1 cellular context compared by ENCODE assay signal in the genomic region with DNA sequence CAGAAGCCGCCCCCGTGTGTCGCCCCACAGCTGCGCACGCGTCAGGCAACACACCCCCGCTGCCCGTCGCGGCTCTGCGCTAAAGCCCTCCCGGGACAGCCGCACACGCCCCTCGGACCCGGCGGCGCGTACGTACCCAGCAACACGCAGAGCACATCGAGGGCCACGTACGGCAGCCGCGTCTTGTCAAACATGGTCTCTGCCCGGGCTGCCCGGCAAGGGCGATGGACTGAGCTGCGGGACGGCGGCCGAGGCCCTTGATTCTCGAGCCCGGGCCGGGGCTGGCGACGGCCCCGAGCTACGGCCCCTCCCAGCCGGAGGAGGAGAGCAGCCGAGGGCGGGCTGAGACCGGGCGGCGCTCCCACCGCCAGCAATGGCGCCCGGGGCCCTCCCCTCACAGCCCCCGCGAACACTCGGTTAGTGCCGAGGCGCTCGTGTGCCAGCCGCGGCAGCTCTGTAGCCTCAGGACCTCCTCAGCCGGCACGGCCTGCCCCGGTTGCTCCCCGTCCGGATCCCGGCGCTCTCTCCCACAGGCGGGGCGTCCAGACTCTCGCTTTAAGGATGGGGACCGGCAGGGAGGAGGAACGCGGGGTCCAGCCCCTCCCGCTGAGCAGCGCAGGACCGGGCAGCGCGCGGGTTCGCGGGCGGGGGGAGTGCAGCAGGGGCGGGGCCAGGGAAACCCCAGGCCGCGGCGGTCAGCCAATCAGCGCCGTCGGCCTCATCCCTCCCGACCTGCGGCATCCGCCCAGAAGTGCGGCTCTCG.
TF ChIP-seq lines count a peak whose summit lies in the region.

A gene (minus strand): TSS at position 529 of the 763 bp plus-strand sequence. CDS start 335 bp downstream, at position 194.

TF ChIP-seq in HepG2, 621 proteins besides CTCF, POLR2A, EP300 and RAD21 (continued from another document and continues in another):
- TF ChIP-seq, protein P1, sequence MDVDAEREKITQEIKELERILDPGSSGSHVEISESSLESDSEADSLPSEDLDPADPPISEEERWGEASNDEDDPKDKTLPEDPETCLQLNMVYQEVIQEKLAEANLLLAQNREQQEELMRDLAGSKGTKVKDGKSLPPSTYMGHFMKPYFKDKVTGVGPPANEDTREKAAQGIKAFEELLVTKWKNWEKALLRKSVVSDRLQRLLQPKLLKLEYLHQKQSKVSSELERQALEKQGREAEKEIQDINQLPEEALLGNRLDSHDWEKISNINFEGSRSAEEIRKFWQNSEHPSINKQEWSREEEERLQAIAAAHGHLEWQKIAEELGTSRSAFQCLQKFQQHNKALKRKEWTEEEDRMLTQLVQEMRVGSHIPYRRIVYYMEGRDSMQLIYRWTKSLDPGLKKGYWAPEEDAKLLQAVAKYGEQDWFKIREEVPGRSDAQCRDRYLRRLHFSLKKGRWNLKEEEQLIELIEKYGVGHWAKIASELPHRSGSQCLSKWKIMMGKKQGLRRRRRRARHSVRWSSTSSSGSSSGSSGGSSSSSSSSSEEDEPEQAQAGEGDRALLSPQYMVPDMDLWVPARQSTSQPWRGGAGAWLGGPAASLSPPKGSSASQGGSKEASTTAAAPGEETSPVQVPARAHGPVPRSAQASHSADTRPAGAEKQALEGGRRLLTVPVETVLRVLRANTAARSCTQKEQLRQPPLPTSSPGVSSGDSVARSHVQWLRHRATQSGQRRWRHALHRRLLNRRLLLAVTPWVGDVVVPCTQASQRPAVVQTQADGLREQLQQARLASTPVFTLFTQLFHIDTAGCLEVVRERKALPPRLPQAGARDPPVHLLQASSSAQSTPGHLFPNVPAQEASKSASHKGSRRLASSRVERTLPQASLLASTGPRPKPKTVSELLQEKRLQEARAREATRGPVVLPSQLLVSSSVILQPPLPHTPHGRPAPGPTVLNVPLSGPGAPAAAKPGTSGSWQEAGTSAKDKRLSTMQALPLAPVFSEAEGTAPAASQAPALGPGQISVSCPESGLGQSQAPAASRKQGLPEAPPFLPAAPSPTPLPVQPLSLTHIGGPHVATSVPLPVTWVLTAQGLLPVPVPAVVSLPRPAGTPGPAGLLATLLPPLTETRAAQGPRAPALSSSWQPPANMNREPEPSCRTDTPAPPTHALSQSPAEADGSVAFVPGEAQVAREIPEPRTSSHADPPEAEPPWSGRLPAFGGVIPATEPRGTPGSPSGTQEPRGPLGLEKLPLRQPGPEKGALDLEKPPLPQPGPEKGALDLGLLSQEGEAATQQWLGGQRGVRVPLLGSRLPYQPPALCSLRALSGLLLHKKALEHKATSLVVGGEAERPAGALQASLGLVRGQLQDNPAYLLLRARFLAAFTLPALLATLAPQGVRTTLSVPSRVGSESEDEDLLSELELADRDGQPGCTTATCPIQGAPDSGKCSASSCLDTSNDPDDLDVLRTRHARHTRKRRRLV (CRISPR knock-in tag; IDR thresholded peaks at IDR 0.05) = no peak
- TF ChIP-seq ZNF383 (CRISPR knock-in tag; IDR thresholded peaks at IDR 0.05; ENCODE audit: borderline replicate concordance) (peak; percentile 71; the same call in 1 of the 2 replicates), KDM2A (CRISPR knock-in tag; IDR thresholded peaks at IDR 0.05; ENCODE audit: borderline replicate concordance, low read depth) (peak; percentile 85), ZNF839 (CRISPR knock-in tag; IDR thresholded peaks at IDR 0.05; ENCODE audit: borderline replicate concordance) (no peak), ZNF615 (CRISPR knock-in tag; IDR thresholded peaks at IDR 0.05; ENCODE audit: borderline replicate concordance) (0 out of 2 replicates have a peak, but pooled peaks have one; percentile 17), ZNF670 (CRISPR knock-in tag; IDR thresholded peaks at IDR 0.05; ENCODE audit: borderline replicate concordance) (no peak), ZFY (CRISPR knock-in tag; IDR thresholded peaks at IDR 0.05) (peak; percentile 67), POLR2G (IDR thresholded peaks at IDR 0.05; ENCODE audit: low read depth, low read length) (peak; percentile 78), MED8 (CRISPR knock-in tag; IDR thresholded peaks at IDR 0.05; ENCODE audit: insufficient replicate concordance) (peak; percentile 66), ONECUT2 (CRISPR knock-in tag; IDR thresholded peaks at IDR 0.05) (no peak), NRL (CRISPR knock-in tag; IDR thresholded peaks at IDR 0.05; ENCODE audit: borderline replicate concordance) (peak; percentile 50; the same call in 1 of the 2 replicates), SAFB2 (CRISPR knock-in tag; IDR thresholded peaks at IDR 0.05; ENCODE audit: borderline replicate concordance, low read depth) (peak; percentile 81; the same call in 1 of the 2 replicates), ZNF501 (CRISPR knock-in tag; IDR thresholded peaks at IDR 0.05) (peak; percentile 74), TAF1 (CRISPR knock-in tag; IDR thresholded peaks at IDR 0.05) (peak; percentile 80), TOE1 (CRISPR knock-in tag; IDR thresholded peaks at IDR 0.05) (no peak), PHF21A (CRISPR knock-in tag; IDR thresholded peaks at IDR 0.05) (peak; percentile 12; the same call in 1 of the 2 replicates), KLF15 (CRISPR knock-in tag; IDR thresholded peaks at IDR 0.05; ENCODE audit: borderline replicate concordance) (no peak), POLR2AphosphoS5 (IDR thresholded peaks at IDR 0.05; ENCODE audit: low read depth, low read length) (peak; percentile 56), SMARCE1 (IDR thresholded peaks at IDR 0.05; ENCODE audit: borderline replicate concordance) (no peak), WIZ (CRISPR knock-in tag; IDR thresholded peaks at IDR 0.05) (no peak; the same call in 1 of the 2 replicates), KMT2A (CRISPR knock-in tag; IDR thresholded peaks at IDR 0.05) (peak; percentile 80), GTF2F1 (IDR thresholded peaks at IDR 0.05; ENCODE audit: low read length) (no peak), SOX5 (CRISPR knock-in tag; IDR thresholded peaks at IDR 0.05; ENCODE audit: borderline replicate concordance) (peak; percentile 31; the same call in 1 of the 2 replicates), ZKSCAN8 (CRISPR knock-in tag; IDR thresholded peaks at IDR 0.05; ENCODE audit: borderline replicate concordance) (0 out of 2 replicates have a peak, but pooled peaks have one; percentile 18), U2AF1 (optimal IDR thresholded peaks at IDR 0.05; ENCODE audit: low read depth, low read length) (no peak), FOXA1 (IDR thresholded peaks at IDR 0.05) (no peak), FOXA1 (CRISPR knock-in tag; IDR thresholded peaks at IDR 0.05) (no peak), FOXP1 (IDR thresholded peaks at IDR 0.05) (no peak), FOXP1 (CRISPR knock-in tag; IDR thresholded peaks at IDR 0.05) (no peak)
- TF ChIP-seq, protein P2, sequence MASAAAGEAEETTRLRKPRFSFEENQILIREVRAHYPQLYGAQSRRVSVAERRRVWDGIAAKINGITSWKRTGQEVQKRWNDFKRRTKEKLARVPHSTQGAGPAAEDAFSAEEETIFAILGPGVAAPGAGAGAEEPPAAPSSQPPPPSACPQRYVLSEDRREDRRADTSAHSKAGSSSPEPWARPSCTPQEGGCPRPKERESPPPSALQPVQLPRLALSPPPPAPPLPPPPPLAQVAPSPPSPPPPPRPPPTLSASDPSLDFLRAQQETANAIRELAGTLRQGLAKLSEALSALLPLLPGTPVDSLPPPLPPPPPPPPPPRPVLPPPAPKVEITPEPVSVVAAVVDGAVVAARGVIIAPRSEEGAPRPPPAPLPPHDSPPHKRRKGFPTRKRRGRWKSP (CRISPR knock-in tag; IDR thresholded peaks at IDR 0.05) = peak; percentile 95
- TF ChIP-seq, protein P3, sequence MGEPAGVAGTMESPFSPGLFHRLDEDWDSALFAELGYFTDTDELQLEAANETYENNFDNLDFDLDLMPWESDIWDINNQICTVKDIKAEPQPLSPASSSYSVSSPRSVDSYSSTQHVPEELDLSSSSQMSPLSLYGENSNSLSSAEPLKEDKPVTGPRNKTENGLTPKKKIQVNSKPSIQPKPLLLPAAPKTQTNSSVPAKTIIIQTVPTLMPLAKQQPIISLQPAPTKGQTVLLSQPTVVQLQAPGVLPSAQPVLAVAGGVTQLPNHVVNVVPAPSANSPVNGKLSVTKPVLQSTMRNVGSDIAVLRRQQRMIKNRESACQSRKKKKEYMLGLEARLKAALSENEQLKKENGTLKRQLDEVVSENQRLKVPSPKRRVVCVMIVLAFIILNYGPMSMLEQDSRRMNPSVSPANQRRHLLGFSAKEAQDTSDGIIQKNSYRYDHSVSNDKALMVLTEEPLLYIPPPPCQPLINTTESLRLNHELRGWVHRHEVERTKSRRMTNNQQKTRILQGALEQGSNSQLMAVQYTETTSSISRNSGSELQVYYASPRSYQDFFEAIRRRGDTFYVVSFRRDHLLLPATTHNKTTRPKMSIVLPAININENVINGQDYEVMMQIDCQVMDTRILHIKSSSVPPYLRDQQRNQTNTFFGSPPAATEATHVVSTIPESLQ (CRISPR knock-in tag; conservative IDR thresholded peaks at IDR 0.05) = no peak
- TF ChIP-seq, protein P4, sequence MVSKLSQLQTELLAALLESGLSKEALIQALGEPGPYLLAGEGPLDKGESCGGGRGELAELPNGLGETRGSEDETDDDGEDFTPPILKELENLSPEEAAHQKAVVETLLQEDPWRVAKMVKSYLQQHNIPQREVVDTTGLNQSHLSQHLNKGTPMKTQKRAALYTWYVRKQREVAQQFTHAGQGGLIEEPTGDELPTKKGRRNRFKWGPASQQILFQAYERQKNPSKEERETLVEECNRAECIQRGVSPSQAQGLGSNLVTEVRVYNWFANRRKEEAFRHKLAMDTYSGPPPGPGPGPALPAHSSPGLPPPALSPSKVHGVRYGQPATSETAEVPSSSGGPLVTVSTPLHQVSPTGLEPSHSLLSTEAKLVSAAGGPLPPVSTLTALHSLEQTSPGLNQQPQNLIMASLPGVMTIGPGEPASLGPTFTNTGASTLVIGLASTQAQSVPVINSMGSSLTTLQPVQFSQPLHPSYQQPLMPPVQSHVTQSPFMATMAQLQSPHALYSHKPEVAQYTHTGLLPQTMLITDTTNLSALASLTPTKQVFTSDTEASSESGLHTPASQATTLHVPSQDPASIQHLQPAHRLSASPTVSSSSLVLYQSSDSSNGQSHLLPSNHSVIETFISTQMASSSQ (IDR thresholded peaks at IDR 0.05; ENCODE audit: low read depth) = no peak
- TF ChIP-seq, protein P4 (CRISPR knock-in tag; IDR thresholded peaks at IDR 0.05; ENCODE audit: borderline replicate concordance) = peak; percentile 35
- TF ChIP-seq, protein P5, sequence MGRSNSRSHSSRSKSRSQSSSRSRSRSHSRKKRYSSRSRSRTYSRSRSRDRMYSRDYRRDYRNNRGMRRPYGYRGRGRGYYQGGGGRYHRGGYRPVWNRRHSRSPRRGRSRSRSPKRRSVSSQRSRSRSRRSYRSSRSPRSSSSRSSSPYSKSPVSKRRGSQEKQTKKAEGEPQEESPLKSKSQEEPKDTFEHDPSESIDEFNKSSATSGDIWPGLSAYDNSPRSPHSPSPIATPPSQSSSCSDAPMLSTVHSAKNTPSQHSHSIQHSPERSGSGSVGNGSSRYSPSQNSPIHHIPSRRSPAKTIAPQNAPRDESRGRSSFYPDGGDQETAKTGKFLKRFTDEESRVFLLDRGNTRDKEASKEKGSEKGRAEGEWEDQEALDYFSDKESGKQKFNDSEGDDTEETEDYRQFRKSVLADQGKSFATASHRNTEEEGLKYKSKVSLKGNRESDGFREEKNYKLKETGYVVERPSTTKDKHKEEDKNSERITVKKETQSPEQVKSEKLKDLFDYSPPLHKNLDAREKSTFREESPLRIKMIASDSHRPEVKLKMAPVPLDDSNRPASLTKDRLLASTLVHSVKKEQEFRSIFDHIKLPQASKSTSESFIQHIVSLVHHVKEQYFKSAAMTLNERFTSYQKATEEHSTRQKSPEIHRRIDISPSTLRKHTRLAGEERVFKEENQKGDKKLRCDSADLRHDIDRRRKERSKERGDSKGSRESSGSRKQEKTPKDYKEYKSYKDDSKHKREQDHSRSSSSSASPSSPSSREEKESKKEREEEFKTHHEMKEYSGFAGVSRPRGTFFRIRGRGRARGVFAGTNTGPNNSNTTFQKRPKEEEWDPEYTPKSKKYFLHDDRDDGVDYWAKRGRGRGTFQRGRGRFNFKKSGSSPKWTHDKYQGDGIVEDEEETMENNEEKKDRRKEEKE (IDR thresholded peaks at IDR 0.05) = no peak
- TF ChIP-seq, protein P6, sequence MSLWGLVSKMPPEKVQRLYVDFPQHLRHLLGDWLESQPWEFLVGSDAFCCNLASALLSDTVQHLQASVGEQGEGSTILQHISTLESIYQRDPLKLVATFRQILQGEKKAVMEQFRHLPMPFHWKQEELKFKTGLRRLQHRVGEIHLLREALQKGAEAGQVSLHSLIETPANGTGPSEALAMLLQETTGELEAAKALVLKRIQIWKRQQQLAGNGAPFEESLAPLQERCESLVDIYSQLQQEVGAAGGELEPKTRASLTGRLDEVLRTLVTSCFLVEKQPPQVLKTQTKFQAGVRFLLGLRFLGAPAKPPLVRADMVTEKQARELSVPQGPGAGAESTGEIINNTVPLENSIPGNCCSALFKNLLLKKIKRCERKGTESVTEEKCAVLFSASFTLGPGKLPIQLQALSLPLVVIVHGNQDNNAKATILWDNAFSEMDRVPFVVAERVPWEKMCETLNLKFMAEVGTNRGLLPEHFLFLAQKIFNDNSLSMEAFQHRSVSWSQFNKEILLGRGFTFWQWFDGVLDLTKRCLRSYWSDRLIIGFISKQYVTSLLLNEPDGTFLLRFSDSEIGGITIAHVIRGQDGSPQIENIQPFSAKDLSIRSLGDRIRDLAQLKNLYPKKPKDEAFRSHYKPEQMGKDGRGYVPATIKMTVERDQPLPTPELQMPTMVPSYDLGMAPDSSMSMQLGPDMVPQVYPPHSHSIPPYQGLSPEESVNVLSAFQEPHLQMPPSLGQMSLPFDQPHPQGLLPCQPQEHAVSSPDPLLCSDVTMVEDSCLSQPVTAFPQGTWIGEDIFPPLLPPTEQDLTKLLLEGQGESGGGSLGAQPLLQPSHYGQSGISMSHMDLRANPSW (CRISPR knock-in tag; IDR thresholded peaks at IDR 0.05; ENCODE audit: borderline replicate concordance) = no peak; the same call in 1 of the 2 replicates
- TF ChIP-seq, protein P7, sequence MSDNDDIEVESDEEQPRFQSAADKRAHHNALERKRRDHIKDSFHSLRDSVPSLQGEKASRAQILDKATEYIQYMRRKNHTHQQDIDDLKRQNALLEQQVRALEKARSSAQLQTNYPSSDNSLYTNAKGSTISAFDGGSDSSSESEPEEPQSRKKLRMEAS (IDR thresholded peaks at IDR 0.05) = peak; percentile 78
- TF ChIP-seq, protein P8, sequence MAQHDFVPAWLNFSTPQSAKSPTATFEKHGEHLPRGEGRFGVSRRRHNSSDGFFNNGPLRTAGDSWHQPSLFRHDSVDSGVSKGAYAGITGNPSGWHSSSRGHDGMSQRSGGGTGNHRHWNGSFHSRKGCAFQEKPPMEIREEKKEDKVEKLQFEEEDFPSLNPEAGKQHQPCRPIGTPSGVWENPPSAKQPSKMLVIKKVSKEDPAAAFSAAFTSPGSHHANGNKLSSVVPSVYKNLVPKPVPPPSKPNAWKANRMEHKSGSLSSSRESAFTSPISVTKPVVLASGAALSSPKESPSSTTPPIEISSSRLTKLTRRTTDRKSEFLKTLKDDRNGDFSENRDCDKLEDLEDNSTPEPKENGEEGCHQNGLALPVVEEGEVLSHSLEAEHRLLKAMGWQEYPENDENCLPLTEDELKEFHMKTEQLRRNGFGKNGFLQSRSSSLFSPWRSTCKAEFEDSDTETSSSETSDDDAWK (CRISPR knock-in tag; IDR thresholded peaks at IDR 0.05) = no peak
